ENCODE assay signal across 25 cellular contexts in the genomic region with DNA sequence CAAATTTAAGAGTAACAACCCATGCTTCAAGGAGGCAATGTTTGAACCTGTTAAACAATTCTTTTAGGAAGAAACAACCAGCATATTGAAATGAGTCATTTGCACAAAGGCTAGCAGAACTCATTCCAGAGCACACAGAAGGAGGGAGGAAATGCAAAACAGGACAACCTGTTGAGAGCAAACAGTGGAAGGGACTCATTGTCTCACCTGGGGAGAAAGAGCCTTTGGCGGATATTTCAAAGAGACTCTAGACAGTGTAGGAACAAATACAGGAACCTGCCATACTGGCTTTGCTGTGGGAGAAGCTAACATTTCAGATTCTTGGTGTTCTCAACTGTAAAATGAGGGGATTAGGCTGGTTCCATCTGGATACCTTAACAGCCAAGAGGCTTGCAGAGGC. TPM values are rescaled to one million over a fixed set of nuclear protein-coding genes. Genes with fewer than 3 reads are reported as not detected.
DNase-seq lines count a peak whose midpoint lies in the region; ATAC-seq, FAIRE-seq and TF ChIP-seq lines count a peak whose summit lies in the region.
"Had no signal": no experiment of that assay in that cellular context is flagged by ENCODE, and none has a peak within 500 bp of the region (broad histone marks: within the 10 kb centered on the region; RNA-seq: fewer than 3 reads in every experiment).

No MANE protein-coding gene starts in this region.

- no peaks in the 10 kb centered on the region for H3K27me3 ChIP-seq in HUES6 (ENCODE audit: control insufficient read depth, insufficient read depth, low read length)
- H3K27me3 ChIP-seq: heart right ventricle, right lobe of liver, uterus had no signal

- peaks cover under 1% of the 10 kb centered on the region for H3K36me3 Mint-ChIP-seq in Calu3 (ENCODE audit: insufficient read depth, unreplicated experiment)

- BruUV-seq in Calu3 (replicated peaks; lab: Mats Ljungman, UMichigan) = no TSS peak

- peak overlapping the region; percentile 5 for H3K9ac ChIP-seq in HUES6 (ENCODE audit: low read length)

- no peaks in the 10 kb centered on the region for H3K27me3 Mint-ChIP-seq in Calu3 (ENCODE audit: unreplicated experiment)
- H3K27me3 Mint-ChIP-seq: activated naive CD8-positive, alpha-beta T cell treated with anti-CD3 and anti-CD28 coated beads, Interleukin-2, amount 10 ng/mL, durations not matched to agents 7 days and 5 days; activated T-helper 17 cell treated with anti-CD3 and anti-CD28 coated beads, Interleukin-2, amount 50 U/mL, for 72 hours; effector memory CD8-positive, alpha-beta T cell had no signal

- CTCF ChIA-PET in Calu3 (lab: Charles Lee) = no interaction called here

- no peaks in the 10 kb centered on the region for H3K9me3 ChIP-seq in HUES6 (ENCODE audit: control insufficient read depth, insufficient read depth, low read depth, low read length)
- H3K9me3 ChIP-seq: right lobe of liver, uterus had no signal

- no peaks in the 10 kb centered on the region for H3K36me3 ChIP-seq in HUES6 (ENCODE audit: control insufficient read depth, insufficient read depth, low read length)
- H3K36me3 ChIP-seq: heart right ventricle, right lobe of liver, uterus had no signal

- peaks cover 19% of the 10 kb centered on the region for H3K4me1 Mint-ChIP-seq in Calu3 (ENCODE audit: low read depth, unreplicated experiment)

- peak overlapping the region; percentile 64; the same call in 1 of the 2 replicates for H3K27ac ChIP-seq in HUES6 (ENCODE audit: low read depth, low read length)
- H3K27ac ChIP-seq: heart right ventricle, right lobe of liver, uterus had no signal

- peak; percentile 35 for FAIRE-seq in endometrium (lab: Jason Lieb, UNC)
- FAIRE-seq: colon, GM19239 had no signal

- no peak for ATAC-seq in HG02798 (IDR thresholded peaks at IDR 0.05; ENCODE audit: poor library complexity, unreplicated experiment)
- ATAC-seq in GM19463 (IDR thresholded peaks at IDR 0.05; ENCODE audit: unreplicated experiment) = no peak
- ATAC-seq: activated T-helper 17 cell treated with anti-CD3 and anti-CD28 coated beads, Interleukin-2, amount 50 U/mL, for 72 hours; effector memory CD8-positive, alpha-beta T cell; heart right ventricle; naive thymus-derived CD4-positive, alpha-beta T cell; right lobe of liver had no signal

- intact Hi-C loops in Calu3 (cut with micrococcal nuclease; ENCODE audit: unreplicated experiment) = no loop called here

- H3K4me1 ChIP-seq in HUES6 (ENCODE audit: control insufficient read depth, insufficient read depth, low read length) = peaks cover 18% of the 10 kb centered on the region
- H3K4me1 ChIP-seq: right lobe of liver, uterus had no signal

- TF ChIP-seq CTCF in Calu3 (IDR thresholded peaks at IDR 0.05; ENCODE audit: unreplicated experiment) = no peak

- no peak for DNase-seq in Calu3
- DNase-seq in islet precursor cell = peak; percentile 70
- DNase-seq in NCI-H1048 (lab: John Stamatoyannopoulos, UW) = no peak
- no peak for DNase-seq in hippocampal formation (lab: John Stamatoyannopoulos, UW)
- DNase-seq: activated CD4-positive, alpha-beta T cell treated with anti-CD3 and anti-CD28 coated beads for 4 hours; activated naive CD8-positive, alpha-beta T cell treated with anti-CD3 and anti-CD28 coated beads, Interleukin-2, amount 10 ng/mL, durations not matched to agents 7 days and 5 days; C1 segment of cervical spinal cord; effector memory CD8-positive, alpha-beta T cell; GDM1; GOT3; heart right ventricle; mesenchymal stem cell; MV-4-11; naive thymus-derived CD4-positive, alpha-beta T cell; NCI-H2029 treated with DMSO at 0.1 percent for 48 hours; right lobe of liver; SHP77; uterus had no signal

- peak overlapping the region; percentile 26 for H3K27ac Mint-ChIP-seq in Calu3 (ENCODE audit: unreplicated experiment)
- H3K27ac Mint-ChIP-seq: activated naive CD8-positive, alpha-beta T cell treated with anti-CD3 and anti-CD28 coated beads, Interleukin-2, amount 10 ng/mL, durations not matched to agents 7 days and 5 days; activated T-helper 17 cell treated with anti-CD3 and anti-CD28 coated beads, Interleukin-2, amount 50 U/mL, for 72 hours; effector memory CD8-positive, alpha-beta T cell had no signal

- no peak overlapping the region for H3K4me3 ChIP-seq in HUES6 (ENCODE audit: low read depth, low read length)
- H3K4me3 ChIP-seq: heart right ventricle, right lobe of liver, uterus had no signal

- peaks cover 2% of the 10 kb centered on the region for H3K9me3 Mint-ChIP-seq in Calu3 (ENCODE audit: low read depth, unreplicated experiment)
- H3K9me3 Mint-ChIP-seq: effector memory CD8-positive, alpha-beta T cell had no signal

- no peak overlapping the region for H3K4me3 Mint-ChIP-seq in Calu3 (ENCODE audit: low read depth, unreplicated experiment)
- H3K4me3 Mint-ChIP-seq: activated naive CD8-positive, alpha-beta T cell treated with anti-CD3 and anti-CD28 coated beads, Interleukin-2, amount 10 ng/mL, durations not matched to agents 7 days and 5 days; activated T-helper 17 cell treated with anti-CD3 and anti-CD28 coated beads, Interleukin-2, amount 50 U/mL, for 72 hours; effector memory CD8-positive, alpha-beta T cell; naive thymus-derived CD4-positive, alpha-beta T cell had no signal

RNA-seq across cellular contexts. Expression of gene RASGEF1B, which starts 14.8 kb away (rescaled TPM):
- 33.8 and 36.3 TPM in 2 replicates for total RNA-seq in Calu3 (2022)
